Comparison of ENCODE assay signal across 14 cellular contexts in the genomic region with DNA sequence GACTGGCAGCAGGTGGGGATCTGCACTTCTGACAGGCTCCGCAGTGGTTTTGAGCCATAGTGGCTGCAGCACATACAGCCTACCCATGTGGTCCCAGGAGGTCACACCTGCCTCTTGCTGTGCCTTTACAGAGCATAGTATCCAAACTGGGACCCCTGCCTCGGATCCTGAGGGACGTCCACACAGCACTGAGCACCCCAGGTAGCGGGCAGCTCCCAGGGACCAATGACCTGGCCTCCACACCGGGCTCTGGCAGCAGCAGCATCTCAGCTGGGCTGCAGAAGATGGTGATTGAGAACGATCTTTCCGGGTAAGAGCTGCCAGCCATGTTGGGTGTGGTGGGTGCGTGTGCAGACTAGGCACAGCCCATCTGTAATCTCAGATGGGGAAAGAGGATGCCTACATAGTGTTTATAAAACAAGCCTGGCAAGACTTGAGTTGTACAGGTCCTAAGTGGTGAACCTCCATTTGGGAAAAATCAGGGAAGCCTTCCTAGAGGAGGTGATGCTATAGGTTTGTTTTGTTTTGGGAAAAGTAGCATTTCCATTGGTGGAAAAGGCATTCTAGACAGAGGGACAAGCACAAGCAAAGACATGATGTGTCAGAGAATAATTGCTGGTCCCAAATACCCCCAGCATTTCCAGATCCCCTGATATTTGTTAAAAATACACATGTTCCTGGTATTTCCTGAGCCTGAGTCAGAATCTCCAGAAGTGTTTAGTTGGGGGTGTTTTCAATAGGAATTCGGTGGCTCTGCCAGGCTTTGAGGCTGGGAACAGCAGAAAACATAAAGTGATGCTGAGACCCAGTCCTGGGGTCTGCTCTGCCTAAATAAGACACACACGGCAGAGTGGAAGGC.
DNase-seq lines count a peak whose midpoint lies in the region; ATAC-seq and TF ChIP-seq lines count a peak whose summit lies in the region.
"Had no signal": no experiment of that assay in that cellular context is flagged by ENCODE, and none has a peak within 500 bp of the region (broad histone marks: within the 10 kb centered on the region; RNA-seq: fewer than 3 reads in every experiment).

No MANE protein-coding gene starts in this region.

- H3K9me3 ChIP-seq in right atrium auricular region = no peaks in the 10 kb centered on the region
- no peaks in the 10 kb centered on the region for H3K9me3 ChIP-seq in mesenchymal stem cell (ENCODE audit: control insufficient read depth, low read length)
- H3K9me3 ChIP-seq in esophagus muscularis mucosa = no peaks in the 10 kb centered on the region

- no peak overlapping the region for H4K8ac ChIP-seq in mesenchymal stem cell (ENCODE audit: low read length)

- no peak overlapping the region for H2BK120ac ChIP-seq in mesenchymal stem cell (ENCODE audit: low read depth, low read length)

- peak overlapping the region; percentile 6 for H3K9ac ChIP-seq in mesenchymal stem cell (ENCODE audit: low read length)

- peaks cover 10% of the 10 kb centered on the region for H3K79me1 ChIP-seq in mesenchymal stem cell (replicated peaks; ENCODE audit: low read length, poor library complexity, severe bottlenecking)

- no peak overlapping the region for H3K18ac ChIP-seq in mesenchymal stem cell (ENCODE audit: low read depth in 1 of 2, low read length in 2 of 2)

- H3K4me1 Mint-ChIP-seq in natural killer cell treated with Interleukin-12 subunit alpha and Interleukin-12 subunit beta and Interleukin-15 and Interleukin-18, amount 100 ng/mL, for 72 hours (ENCODE audit: low read depth in 2 of 2) = no peaks in the 10 kb centered on the region
- no peaks in the 10 kb centered on the region for H3K4me1 Mint-ChIP-seq in Calu3 (ENCODE audit: low read depth, unreplicated experiment)

- peak overlapping the region in 1 of 2 donors; percentile 22 for H3K27ac ChIP-seq in right atrium auricular region
- H3K27ac ChIP-seq in cingulate gyrus (ENCODE audit: low read depth, low read length) = peak overlapping the region; percentile 41
- no peak overlapping the region for H3K27ac ChIP-seq in mesenchymal stem cell (ENCODE audit: low read length, poor library complexity, severe bottlenecking)
- H3K27ac ChIP-seq in esophagus muscularis mucosa (replicated peaks in 1 of 4) = peak overlapping the region in 1 of 4 donors; percentile 55

- no peak overlapping the region for H3K14ac ChIP-seq in mesenchymal stem cell (ENCODE audit: low read length in 2 of 2)

- H2BK12ac ChIP-seq in mesenchymal stem cell (ENCODE audit: low read length in 2 of 2) = peak overlapping the region; percentile 29 to 33

- no peak overlapping the region for H2BK15ac ChIP-seq in mesenchymal stem cell (ENCODE audit: low read depth, poor library complexity, severe bottlenecking)

- no peak overlapping the region for H3K4me3 ChIP-seq in right atrium auricular region
- H3K4me3 ChIP-seq in mesenchymal stem cell (ENCODE audit: insufficient read depth in 1 of 2, low read depth in 1 of 2, low read length in 2 of 2) = no peak overlapping the region
- H3K4me3 ChIP-seq in esophagus muscularis mucosa = no peak overlapping the region

- H3K4ac ChIP-seq in mesenchymal stem cell (ENCODE audit: low read depth in 1 of 2, low read length in 2 of 2) = peak overlapping the region in 1 of 2 experiments; percentile 7

- no peak overlapping the region for H3K4me3 Mint-ChIP-seq in natural killer cell treated with Interleukin-12 subunit alpha and Interleukin-12 subunit beta and Interleukin-15 and Interleukin-18, amount 100 ng/mL, for 72 hours
- H3K4me3 Mint-ChIP-seq in Calu3 (ENCODE audit: low read depth, unreplicated experiment) = no peak overlapping the region
- H3K4me3 Mint-ChIP-seq: activated CD8-positive, alpha-beta T cell treated with anti-CD3 and anti-CD28 coated beads for 36 hours; activated naive CD4-positive, alpha-beta T cell treated with anti-CD3 and anti-CD28 coated beads for 36 hours had no signal

- H3K36me3 Mint-ChIP-seq in natural killer cell treated with Interleukin-12 subunit alpha and Interleukin-12 subunit beta and Interleukin-15 and Interleukin-18, amount 100 ng/mL, for 72 hours = no peaks in the 10 kb centered on the region
- H3K36me3 Mint-ChIP-seq in Calu3 (ENCODE audit: insufficient read depth, unreplicated experiment) = peaks cover 21% of the 10 kb centered on the region

- H3K27me3 Mint-ChIP-seq in natural killer cell treated with Interleukin-12 subunit alpha and Interleukin-12 subunit beta and Interleukin-15 and Interleukin-18, amount 100 ng/mL, for 72 hours = peaks cover 0 to 3% of the 10 kb centered on the region in 2 donors
- H3K27me3 Mint-ChIP-seq in Calu3 (ENCODE audit: unreplicated experiment) = no peaks in the 10 kb centered on the region
- H3K27me3 Mint-ChIP-seq: activated CD8-positive, alpha-beta T cell treated with anti-CD3 and anti-CD28 coated beads for 36 hours had no signal

- H2AK5ac ChIP-seq in mesenchymal stem cell (ENCODE audit: low read length, severe bottlenecking) = peak overlapping the region; percentile 16

- H2BK5ac ChIP-seq in mesenchymal stem cell (ENCODE audit: low read depth, low read length, poor library complexity, severe bottlenecking) = no peak overlapping the region

- no peak overlapping the region for H3K23ac ChIP-seq in mesenchymal stem cell (ENCODE audit: low read length in 2 of 2)

- TF ChIP-seq EP300 in esophagus muscularis mucosa (IDR thresholded peaks at IDR 0.05) = no peak

- ATAC-seq in Right ventricle myocardium superior (ENCODE audit: poor library complexity) = no peak
- ATAC-seq in natural killer cell treated with Interleukin-12 subunit alpha and Interleukin-12 subunit beta and Interleukin-15 and Interleukin-18, amount 100 ng/mL, for 72 hours = no peak
- ATAC-seq: activated CD8-positive, alpha-beta T cell treated with anti-CD3 and anti-CD28 coated beads for 36 hours; PC-3 had no signal

- WGBS in mesenchymal stem cell = 85% methylated on average over 9 of the region's 10 CpGs
- WGBS in esophagus muscularis mucosa = 87% methylated on average over 10 of the region's 10 CpGs

- no peak for TF ChIP-seq POLR2A in esophagus muscularis mucosa (IDR thresholded peaks at IDR 0.05; ENCODE audit: low read depth)

- peak overlapping the region; percentile 66 for H4K91ac ChIP-seq in mesenchymal stem cell (ENCODE audit: low read length)

- TF ChIP-seq CTCF in right atrium auricular region (IDR thresholded peaks at IDR 0.05) (no peak), esophagus muscularis mucosa (IDR thresholded peaks at IDR 0.05) (no peak), Calu3 (IDR thresholded peaks at IDR 0.05; ENCODE audit: unreplicated experiment) (no peak)

- H3K4me1 ChIP-seq in right atrium auricular region = peaks cover 0 to 55% of the 10 kb centered on the region in 2 donors
- H3K4me1 ChIP-seq in mesenchymal stem cell (ENCODE audit: control insufficient read depth, insufficient read depth, low read depth, low read length) = peaks cover 14% of the 10 kb centered on the region
- peaks cover 18 to 30% (median 25%) of the 10 kb centered on the region in 4 donors for H3K4me1 ChIP-seq in esophagus muscularis mucosa

- DNase-seq in Right ventricle myocardium superior (peak; percentile 28), right atrium auricular region (ENCODE audit: low spot score) (no peak), mesenchymal stem cell (peak; percentile 62), esophagus muscularis mucosa (ENCODE audit: extremely low spot score) (no peak), Calu3 (no peak), NCI-H526 (lab: John Stamatoyannopoulos, UW) (no peak)
- DNase-seq in natural killer cell treated with Interleukin-12 subunit alpha and Interleukin-12 subunit beta and Interleukin-15 and Interleukin-18, amount 100 ng/mL, for 72 hours (ENCODE audit: low spot score) = no peak
- DNase-seq: activated CD8-positive, alpha-beta T cell treated with anti-CD3 and anti-CD28 coated beads for 36 hours; activated naive CD4-positive, alpha-beta T cell treated with anti-CD3 and anti-CD28 coated beads for 36 hours; mesendoderm; NCI-H2171 treated with DMSO at 0.1 percent for 48 hours; PC-3; retina had no signal

- CTCF ChIA-PET in Calu3 (lab: Charles Lee) = no interaction called here

- BruUV-seq in Calu3 (replicated peaks; lab: Mats Ljungman, UMichigan) = no TSS peak

- H3K36me3 ChIP-seq in right atrium auricular region (peaks cover 83% of the 10 kb centered on the region), mesenchymal stem cell (ENCODE audit: control insufficient read depth in 1 of 2, insufficient read depth in 2 of 2, low read depth in 1 of 2, low read length in 2 of 2) (peaks cover 30 to 89% of the 10 kb centered on the region in 2 experiments), esophagus muscularis mucosa (peaks cover 64 to 100% (median 97%) of the 10 kb centered on the region in 4 donors)

- H3K27me3 ChIP-seq in right atrium auricular region = no peaks in the 10 kb centered on the region
- no peaks in the 10 kb centered on the region for H3K27me3 ChIP-seq in mesenchymal stem cell (ENCODE audit: control insufficient read depth in 1 of 2, insufficient read depth in 1 of 2, low read length in 2 of 2)
- H3K27me3 ChIP-seq in esophagus muscularis mucosa = no peaks in the 10 kb centered on the region

- H2AFZ ChIP-seq in mesenchymal stem cell (ENCODE audit: low read depth, low read length) = no peak overlapping the region

- H3K4me2 ChIP-seq in mesenchymal stem cell (ENCODE audit: low read length, poor library complexity, severe bottlenecking) = no peak overlapping the region

- no peak overlapping the region for H3K27ac Mint-ChIP-seq in natural killer cell treated with Interleukin-12 subunit alpha and Interleukin-12 subunit beta and Interleukin-15 and Interleukin-18, amount 100 ng/mL, for 72 hours
- no peak overlapping the region for H3K27ac Mint-ChIP-seq in Calu3 (ENCODE audit: unreplicated experiment)
- H3K27ac Mint-ChIP-seq: activated CD8-positive, alpha-beta T cell treated with anti-CD3 and anti-CD28 coated beads for 36 hours; activated naive CD4-positive, alpha-beta T cell treated with anti-CD3 and anti-CD28 coated beads for 36 hours had no signal

- H3K9me3 Mint-ChIP-seq in natural killer cell treated with Interleukin-12 subunit alpha and Interleukin-12 subunit beta and Interleukin-15 and Interleukin-18, amount 100 ng/mL, for 72 hours = no peaks in the 10 kb centered on the region
- H3K9me3 Mint-ChIP-seq in Calu3 (ENCODE audit: low read depth, unreplicated experiment) = no peaks in the 10 kb centered on the region
- H3K9me3 Mint-ChIP-seq: activated CD8-positive, alpha-beta T cell treated with anti-CD3 and anti-CD28 coated beads for 36 hours; activated naive CD4-positive, alpha-beta T cell treated with anti-CD3 and anti-CD28 coated beads for 36 hours had no signal

- intact Hi-C loops in Right ventricle myocardium superior (cut with DNase I) (no loop called here), esophagus muscularis mucosa (cut with DNase I) (loop anchor here (10.0 kb wide), 1 partner anchor 134 kb away; no protein-coding TSS in a partner anchor), Calu3 (cut with micrococcal nuclease; ENCODE audit: unreplicated experiment) (no loop called here)

Comparison
In these comparisons a context has a peak if more than half of its experiments do, and no peak if none do; other contexts are left out.
1. DNase-seq: peak in Right ventricle myocardium superior (single experiment) and mesenchymal stem cell (single experiment); none in right atrium auricular region (single experiment), esophagus muscularis mucosa (single experiment), natural killer cell treated with Interleukin-12 subunit alpha and Interleukin-12 subunit beta and Interleukin-15 and Interleukin-18, amount 100 ng/mL, for 72 hours (single experiment), Calu3 (single experiment) and NCI-H526 (0 of 2).